16 cellular contexts compared by ENCODE assay signal in the genomic region with DNA sequence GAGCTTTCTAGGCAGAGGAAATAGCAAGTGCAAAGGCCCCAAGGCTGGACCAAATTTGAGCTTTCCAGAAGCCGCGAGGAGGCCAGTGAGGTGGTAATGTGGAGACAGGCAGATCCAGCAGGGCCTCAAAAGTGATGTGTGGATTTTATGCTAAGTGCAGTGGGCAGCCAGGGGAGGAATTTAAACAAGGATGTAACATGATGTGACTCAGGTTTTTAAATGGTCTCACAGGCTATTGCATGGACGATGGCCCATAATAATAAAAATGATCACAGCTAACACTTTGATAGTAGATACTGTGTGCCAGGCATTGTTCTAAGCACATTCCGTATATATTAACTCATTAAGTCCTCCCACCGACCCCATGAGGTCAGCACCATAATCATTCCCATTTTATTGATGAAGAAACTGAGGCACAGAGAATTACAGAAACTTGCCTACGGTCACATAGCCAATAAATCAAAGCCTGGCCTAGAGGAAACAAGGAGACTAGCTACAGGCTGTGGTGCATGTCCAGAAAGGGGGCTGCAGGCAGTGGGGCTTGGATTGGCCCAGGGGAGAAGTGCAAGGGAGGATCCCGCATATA. TPM values are rescaled to one million over a fixed set of nuclear protein-coding genes. Genes with fewer than 3 reads are reported as not detected.
DNase-seq lines count a peak whose midpoint lies in the region; ATAC-seq, FAIRE-seq and TF ChIP-seq lines count a peak whose summit lies in the region.
"Had no signal": no experiment of that assay in that cellular context is flagged by ENCODE, and none has a peak within 500 bp of the region (broad histone marks: within the 10 kb centered on the region; RNA-seq: fewer than 3 reads in every experiment).

No MANE protein-coding gene starts in this region.

- TF ChIP-seq EP300 in H1 (IDR thresholded peaks at IDR 0.05; ENCODE audit: borderline replicate concordance in 1 of 2, low read depth in 2 of 2, low read length in 2 of 2) = no peak

- DNase-seq in GM23248 (peak; percentile 29), T1000 (lab: John Stamatoyannopoulos, UW) (peak; percentile 38), H1 (ENCODE audit: low read depth in 1 of 2, low spot score in 2 of 2) (no peak), NCI-H146 (lab: John Stamatoyannopoulos, UW) (no peak)
- DNase-seq in stimulated activated effector memory CD8-positive, alpha-beta T cell treated with anti-CD3 and anti-CD28 coated beads, Interleukin-12 subunit alpha, Interleukin-12 subunit beta, amount 100 ng/mL, for 72 hours (ENCODE audit: low spot score in 2 of 2) = no peak
- no peak for DNase-seq in activated CD8-positive, alpha-beta memory T cell treated with anti-CD3 and anti-CD28 coated beads for 24 hours
- DNase-seq in activated effector memory CD4-positive, alpha-beta T cell treated with anti-CD3 and anti-CD28 coated beads, Interleukin-2, amount 50 U/mL, for 16 hours = no peak
- DNase-seq: esophagus squamous epithelium, left ventricle myocardium inferior, NCI-H1694 treated with DMSO at 0.1 percent for 48 hours, right cardiac atrium, tibial artery had no signal

- peak overlapping the region; percentile 32 for H3K4me3 Mint-ChIP-seq in stimulated activated effector memory CD8-positive, alpha-beta T cell treated with anti-CD3 and anti-CD28 coated beads, Interleukin-12 subunit alpha, Interleukin-12 subunit beta, amount 100 ng/mL, for 72 hours
- H3K4me3 Mint-ChIP-seq: WTC11 had no signal

- H2BK20ac ChIP-seq in H1 (ENCODE audit: low read length) = no peak overlapping the region

- H2BK5ac ChIP-seq in H1 (ENCODE audit: low read depth, low read length) = no peak overlapping the region

- H3K4me3 ChIP-seq in GM23248 (no peak overlapping the region), H1 (ENCODE audit: extremely low read depth in 1 of 4, insufficient read depth in 2 of 4, low read depth in 3 of 4, low read length in 4 of 4) (no peak overlapping the region)
- H3K4me3 ChIP-seq: esophagus squamous epithelium, left ventricle myocardium inferior, tibial artery had no signal

- H3K9me3 Mint-ChIP-seq in stimulated activated effector memory CD8-positive, alpha-beta T cell treated with anti-CD3 and anti-CD28 coated beads, Interleukin-12 subunit alpha, Interleukin-12 subunit beta, amount 100 ng/mL, for 72 hours = no peaks in the 10 kb centered on the region

- no peaks in the 10 kb centered on the region for H3K9me3 ChIP-seq in GM23248 (ENCODE audit: low read depth)
- no peaks in the 10 kb centered on the region for H3K9me3 ChIP-seq in H1 (ENCODE audit: insufficient read depth in 2 of 2, low read depth in 1 of 2, low read length in 1 of 2)
- H3K9me3 ChIP-seq: Caco-2, esophagus squamous epithelium, left ventricle myocardium inferior, tibial artery had no signal

- no peaks in the 10 kb centered on the region for H4K20me1 ChIP-seq in GM23248 (ENCODE audit: insufficient read depth)
- no peaks in the 10 kb centered on the region for H4K20me1 ChIP-seq in H1 (replicated peaks in 1 of 2; ENCODE audit: control insufficient read depth in 1 of 2, insufficient read depth in 2 of 2, low read length in 2 of 2)

- H3K27me3 ChIP-seq in GM23248 (replicated peaks; ENCODE audit: insufficient read depth) = peaks cover 13% of the 10 kb centered on the region
- H3K27me3 ChIP-seq in H1 (replicated peaks in 1 of 4; ENCODE audit: control insufficient read depth in 3 of 4, extremely low read depth in 1 of 4, insufficient read depth in 3 of 4, low read length in 3 of 4) = 0 out of 7 replicates have a peak, but pooled peaks cover 0 to 2% (median 0%) of the 10 kb centered on the region in 4 experiments

- H3K14ac ChIP-seq in H1 (ENCODE audit: insufficient read length) = no peak overlapping the region

- no peaks in the 10 kb centered on the region for H3K36me3 Mint-ChIP-seq in stimulated activated effector memory CD8-positive, alpha-beta T cell treated with anti-CD3 and anti-CD28 coated beads, Interleukin-12 subunit alpha, Interleukin-12 subunit beta, amount 100 ng/mL, for 72 hours
- H3K36me3 Mint-ChIP-seq: WTC11 had no signal

- TF ChIP-seq POLR2A in H1 (IDR thresholded peaks at IDR 0.05; ENCODE audit: control extremely low read depth in 1 of 2, low read depth in 2 of 2, low read length in 2 of 2) = no peak

- H2AK5ac ChIP-seq in H1 (ENCODE audit: low read depth, low read length) = no peak overlapping the region

- H3K27ac ChIP-seq in GM23248 (no peak overlapping the region), H1 (ENCODE audit: low read depth, low read length) (no peak overlapping the region)
- H3K27ac ChIP-seq: esophagus squamous epithelium, left ventricle myocardium inferior, tibial artery had no signal

- H3K9me2 ChIP-seq in GM23248 (ENCODE audit: insufficient read depth) = no peaks in the 10 kb centered on the region

- H3K27ac Mint-ChIP-seq in stimulated activated effector memory CD8-positive, alpha-beta T cell treated with anti-CD3 and anti-CD28 coated beads, Interleukin-12 subunit alpha, Interleukin-12 subunit beta, amount 100 ng/mL, for 72 hours = peak overlapping the region; percentile 77
- H3K27ac Mint-ChIP-seq: WTC11 had no signal

- CTCF ChIA-PET in H1 (lab: Charles Lee; ENCODE audit: partially characterized antibody) = interaction anchor here (0.6 to 2.0 kb wide), 4 partner anchors 19 to 443 kb away, joined by 3 to 6 read pairs (median 4); partner anchors contain the start of gene PREX1

- H3K23me2 ChIP-seq in H1 (ENCODE audit: low read depth, low read length) = no peaks in the 10 kb centered on the region

- no peak overlapping the region for H4K8ac ChIP-seq in H1 (ENCODE audit: extremely low read depth, insufficient read depth, low read length)

- no peak overlapping the region for H4K5ac ChIP-seq in H1 (ENCODE audit: insufficient read length, low read depth, low read length)

- H2BK120ac ChIP-seq in H1 (replicated peaks; ENCODE audit: low read depth, low read length) = no peak overlapping the region

- H3K56ac ChIP-seq in H1 (replicated peaks; ENCODE audit: insufficient read length, low read depth, low read length) = no peak overlapping the region

- no peak overlapping the region for H3K9ac ChIP-seq in GM23248
- no peak overlapping the region for H3K9ac ChIP-seq in H1 (replicated peaks in 1 of 4; ENCODE audit: extremely low read depth in 1 of 4, low read depth in 3 of 4, low read length in 3 of 4)

- peaks cover 20% of the 10 kb centered on the region for H3K4me1 Mint-ChIP-seq in stimulated activated effector memory CD8-positive, alpha-beta T cell treated with anti-CD3 and anti-CD28 coated beads, Interleukin-12 subunit alpha, Interleukin-12 subunit beta, amount 100 ng/mL, for 72 hours

- no peak overlapping the region for H2BK15ac ChIP-seq in H1 (ENCODE audit: low read length)

- H4K91ac ChIP-seq in H1 (replicated peaks; ENCODE audit: insufficient read length, low read length) = no peak overlapping the region

- no peaks in the 10 kb centered on the region for H3K79me1 ChIP-seq in H1 (ENCODE audit: low read depth, low read length)

- H3K4me1 ChIP-seq in GM23248 (ENCODE audit: insufficient read depth) (peaks cover 14% of the 10 kb centered on the region), H1 (replicated peaks in 1 of 4; ENCODE audit: control insufficient read depth in 3 of 4, insufficient read depth in 4 of 4, low read length in 3 of 4) (peaks cover 0 to 11% (median under 1%) of the 10 kb centered on the region in 4 experiments; a peak in 4 of 7 replicates)
- H3K4me1 ChIP-seq: Caco-2 had no signal

- H3K4me2 ChIP-seq in GM23248 (ENCODE audit: unreplicated experiment) = no peak overlapping the region
- H3K4me2 ChIP-seq in H1 (ENCODE audit: insufficient read depth in 1 of 2, low read depth in 2 of 2, low read length in 2 of 2) = no peak overlapping the region

- TF ChIP-seq CTCF in H1 (IDR thresholded peaks at IDR 0.05; ENCODE audit: control extremely low read depth in 1 of 3, insufficient read depth in 1 of 3, low read depth in 1 of 3, low read length in 3 of 3) = no peak

- WGBS in GM23248 (ENCODE audit: low coverage in 1 of 2, low lambda C conversion rate in 2 of 2, missing lambda C conversion rate in 2 of 2), 2 experiments = 84 to 88% methylated on average over 7 of the region's 7 CpGs
- 87% methylated on average over 7 of the region's 7 CpGs; no CpG with 5 or more reads in 1 of the 2 experiments for WGBS in H1 (ENCODE audit: extremely low coverage in 1 of 2, insufficient coverage in 1 of 2, insufficient read length in 1 of 2, insufficient replicate concordance in 2 of 2, low coverage in 1 of 2, low lambda C conversion rate in 2 of 2, missing lambda C conversion rate in 1 of 2), 2 experiments

- in situ Hi-C loops in GM23248 (cut with MboI) = no loop called here

- H3K4ac ChIP-seq in H1 (replicated peaks; ENCODE audit: insufficient read length, low read depth, low read length) = no peak overlapping the region

- H3K36me3 ChIP-seq in GM23248 (ENCODE audit: low read depth) = no peaks in the 10 kb centered on the region
- H3K36me3 ChIP-seq in H1 (ENCODE audit: control insufficient read depth in 2 of 4, insufficient read depth in 4 of 4, low read length in 3 of 4) = no peaks in the 10 kb centered on the region
- H3K36me3 ChIP-seq: esophagus squamous epithelium, left ventricle myocardium inferior, tibial artery had no signal

- H3F3A ChIP-seq in GM23248 (ENCODE audit: insufficient read depth) = no peaks in the 10 kb centered on the region

- no peak overlapping the region for H2AFZ ChIP-seq in GM23248
- H2AFZ ChIP-seq in H1 (ENCODE audit: low read length) = no peak overlapping the region

- H3K79me2 ChIP-seq in GM23248 (ENCODE audit: insufficient read depth) = no peaks in the 10 kb centered on the region
- H3K79me2 ChIP-seq in H1 (ENCODE audit: control insufficient read depth in 1 of 2, insufficient read depth in 2 of 2, low read length in 2 of 2) = no peaks in the 10 kb centered on the region

- TF ChIP-seq RAD21 in H1 (IDR thresholded peaks at IDR 0.05 in 1 of 2, conservative IDR thresholded peaks at IDR 0.05 in 1 of 2; ENCODE audit: low read depth in 2 of 2, low read length in 2 of 2) = no peak

- H3K23ac ChIP-seq in H1 (ENCODE audit: insufficient read length) = no peak overlapping the region

- POLR2A ChIA-PET in H1 (lab: Charles Lee; ENCODE audit: partially characterized antibody) = interaction anchor here (2.3 kb wide), 1 partner anchor 17 kb away, joined by 9 read pairs; no protein-coding TSS in a partner anchor

- ATAC-seq in stimulated activated effector memory CD8-positive, alpha-beta T cell treated with anti-CD3 and anti-CD28 coated beads, Interleukin-12 subunit alpha, Interleukin-12 subunit beta, amount 100 ng/mL, for 72 hours = no peak

- H2BK12ac ChIP-seq in H1 (ENCODE audit: low read depth, low read length) = no peak overlapping the region

- no peak overlapping the region for H3K18ac ChIP-seq in H1 (ENCODE audit: extremely low read depth, low read length)

- FAIRE-seq in H1 (lab: Jason Lieb, UNC) = no peak
- FAIRE-seq: bronchial epithelial cell, RCC 7860 had no signal

RNA-seq across cellular contexts. Expression of gene PREX1, which starts 18.0 kb away (rescaled TPM):
- 0.63 and 0.65 TPM in 2 replicates for total RNA-seq in GM23248 (2014; rRNA removed; shearing (Covaris generic))
- 0.13 and 0.18 TPM in 2 replicates for polyA plus RNA-seq in GM23248 (2016; fragmentation: Nextera tagmentation; extraction: Ambion mirVana)
- total RNA-seq in H1 (2021; fragmentation: NEBNext Ultra II Directional; extraction: Animal tissue kit (Norgen Biotek cat#: 25700)) = 12.8 and 13.5 TPM in 2 replicates
- 10.7 and 13.4 TPM in 2 replicates for polyA plus RNA-seq in H1 (2011; rRNA removed)
- polyA plus RNA-seq in H1 (2011; cell fraction: cytosol; rRNA removed) = 9.6 TPM
- 17.7 TPM for polyA plus RNA-seq in H1 (2011; cell fraction: nucleus; rRNA removed)
- 8.8 to 13.0 TPM (median 12.7 TPM) in 4 replicates for polyA plus RNA-seq in H1 (2012, experiment 1 of 2)
- 8.5 TPM for polyA plus RNA-seq in H1 (2012, experiment 2 of 2)
- polyA plus RNA-seq in H1 (2013, experiment 1 of 2) = 6.3 TPM
- 6.2 TPM for polyA plus RNA-seq in H1 (2013, experiment 2 of 2)
- polyA minus RNA-seq in H1 (2011; rRNA and poly(A)+ RNA removed) = 12.9 and 16.1 TPM in 2 replicates
- 9.6 TPM for polyA minus RNA-seq in H1 (2011; cell fraction: cytosol; rRNA and poly(A)+ RNA removed)
- polyA minus RNA-seq in H1 (2011; cell fraction: nucleus; rRNA and poly(A)+ RNA removed) = 8.8 TPM

Comparison
In these comparisons a context has a peak if more than half of its experiments do, and no peak if none do; other contexts are left out.
1. DNase-seq: peak in GM23248 (single experiment) and T1000 (single experiment); none in H1 (0 of 2), stimulated activated effector memory CD8-positive, alpha-beta T cell treated with anti-CD3 and anti-CD28 coated beads, Interleukin-12 subunit alpha, Interleukin-12 subunit beta, amount 100 ng/mL, for 72 hours (0 of 2), activated CD8-positive, alpha-beta memory T cell treated with anti-CD3 and anti-CD28 coated beads for 24 hours (single experiment), activated effector memory CD4-positive, alpha-beta T cell treated with anti-CD3 and anti-CD28 coated beads, Interleukin-2, amount 50 U/mL, for 16 hours (single experiment) and NCI-H146 (single experiment).